ENCODE assay signal across 9 cellular contexts in the genomic region with DNA sequence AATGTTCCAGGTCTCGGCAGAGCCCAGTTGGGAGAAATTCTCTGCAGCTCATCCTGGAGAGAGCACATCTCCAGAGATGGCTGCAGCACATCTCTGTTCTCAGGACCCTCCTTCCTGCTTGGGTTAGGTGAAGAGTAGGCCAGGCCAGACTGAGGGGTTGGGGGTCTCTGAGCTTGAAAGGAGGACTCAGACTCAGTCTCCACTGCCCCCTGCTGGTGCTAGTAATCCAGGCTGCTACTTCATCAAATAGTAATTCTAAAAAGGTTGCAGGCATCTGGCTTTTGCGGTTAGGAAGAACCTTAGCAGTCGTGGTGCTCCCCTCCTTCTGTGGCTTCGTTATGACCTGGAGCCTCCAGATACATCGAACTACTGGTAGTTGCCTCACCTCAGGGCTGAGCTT. TPM values are rescaled to one million over a fixed set of nuclear protein-coding genes. Genes with fewer than 3 reads are reported as not detected.
DNase-seq lines count a peak whose midpoint lies in the region; ATAC-seq and TF ChIP-seq lines count a peak whose summit lies in the region.
"Had no signal": no experiment of that assay in that cellular context is flagged by ENCODE, and none has a peak within 500 bp of the region (broad histone marks: within the 10 kb centered on the region; RNA-seq: fewer than 3 reads in every experiment).

No MANE protein-coding gene starts in this region.

- H3K36me3 ChIP-seq in Loucy (ENCODE audit: insufficient read depth, low read length), result no peaks in the 10 kb centered on the region

- H4K20me1 ChIP-seq in Loucy (ENCODE audit: insufficient read depth, low read length, poor library complexity, severe bottlenecking), result no peaks in the 10 kb centered on the region

- H3K9ac ChIP-seq in Loucy (ENCODE audit: low read depth, low read length, poor library complexity, severe bottlenecking), result no peak overlapping the region

- no peaks in the 10 kb centered on the region for H3K27me3 ChIP-seq in Loucy (ENCODE audit: insufficient read depth, low read length, poor library complexity, severe bottlenecking)

- H3K36me3 Mint-ChIP-seq in MCF 10A (ENCODE audit: insufficient read depth, unreplicated experiment) (no peaks in the 10 kb centered on the region), nephron (ENCODE audit: low read depth) (peaks cover 8% of the 10 kb centered on the region)

- DNase-seq in DMS 273 (lab: John Stamatoyannopoulos, UW; ENCODE audit: unreplicated experiment) (peak; percentile 57), DMS 273 treated with DMSO at 0.1 percent for 48 hours (lab: John Stamatoyannopoulos, UW) (no peak), MCF 10A (ENCODE audit: unreplicated experiment) (peak; percentile 34)

- no peaks in the 10 kb centered on the region for H3F3A ChIP-seq in Loucy (ENCODE audit: low read depth)

- TF ChIP-seq CTCF in Loucy (conservative IDR thresholded peaks at IDR 0.05; ENCODE audit: low read length) (peak; percentile 76), MCF 10A (IDR thresholded peaks at IDR 0.05; ENCODE audit: unreplicated experiment) (peak; percentile 60), nephron (IDR thresholded peaks at IDR 0.05; ENCODE audit: unreplicated experiment in 3 of 3) (peak; percentile 63 to 74 (median 71))

- H3K4me2 ChIP-seq in Loucy (ENCODE audit: low read depth, low read length, poor library complexity, severe bottlenecking), result no peak overlapping the region

- H3K9me2 ChIP-seq in Loucy (replicated peaks; ENCODE audit: low read depth, low read length), result no peaks in the 10 kb centered on the region

- H3K27me3 Mint-ChIP-seq in MCF 10A (ENCODE audit: insufficient read depth, unreplicated experiment) (peaks cover 4% of the 10 kb centered on the region), nephron (ENCODE audit: low read depth) (peaks cover 5% of the 10 kb centered on the region)

- BruUV-seq in MCF 10A (replicated peaks; lab: Mats Ljungman, UMichigan), result no TSS peak

- CTCF ChIA-PET in MCF 10A (lab: Yijun Ruan, JAX), result interaction anchor here (0.5 to 21.2 kb wide), 31 partner anchors 8 to 1323 kb away, joined by 3 to 786 read pairs (median 6); a partner anchor contains a TSS

- intact Hi-C loops in MCF 10A (cut with micrococcal nuclease), result loop anchor here (5.0 kb wide), 1 partner anchor 993 kb away; no protein-coding TSS in a partner anchor

- H3K27ac Mint-ChIP-seq in MCF 10A (ENCODE audit: low read depth, unreplicated experiment) (no peak overlapping the region), nephron (no peak overlapping the region)

- no peak for ATAC-seq in HG03025 (IDR thresholded peaks at IDR 0.05; ENCODE audit: low FRiP score, unreplicated experiment)
- ATAC-seq in HG02840 (IDR thresholded peaks at IDR 0.05; ENCODE audit: low FRiP score, unreplicated experiment), result no peak
- no peak for ATAC-seq in HG03565 (IDR thresholded peaks at IDR 0.05; ENCODE audit: unreplicated experiment)
- ATAC-seq: left colon had no signal

- H3K4me1 ChIP-seq in Loucy (ENCODE audit: insufficient read depth, low read length, poor library complexity, severe bottlenecking), result no peaks in the 10 kb centered on the region

- H3K79me2 ChIP-seq in Loucy (ENCODE audit: insufficient read depth, low read length), result no peaks in the 10 kb centered on the region

- H2AFZ ChIP-seq in Loucy (ENCODE audit: low read length), result no peak overlapping the region

- no peaks in the 10 kb centered on the region for H3K9me3 Mint-ChIP-seq in MCF 10A (ENCODE audit: unreplicated experiment)
- H3K9me3 Mint-ChIP-seq in nephron, result no peaks in the 10 kb centered on the region

- POLR2A ChIA-PET in MCF 10A (lab: Yijun Ruan, JAX), result interaction anchor here (0.7 to 1.6 kb wide), 2 partner anchors 10 to 21 kb away, joined by 3 read pairs; a partner anchor contains a TSS

- H3K4me3 Mint-ChIP-seq in MCF 10A (ENCODE audit: unreplicated experiment), result no peak overlapping the region
- no peak overlapping the region for H3K4me3 Mint-ChIP-seq in nephron

- H3K4me1 Mint-ChIP-seq in MCF 10A (ENCODE audit: insufficient read depth, unreplicated experiment), result no peaks in the 10 kb centered on the region
- peaks cover 25% of the 10 kb centered on the region for H3K4me1 Mint-ChIP-seq in nephron

- H3K4me3 ChIP-seq in Loucy (ENCODE audit: low read length, poor library complexity, severe bottlenecking), result no peak overlapping the region

- no peaks in the 10 kb centered on the region for H3K9me3 ChIP-seq in Loucy (ENCODE audit: insufficient read depth, low read depth, low read length)

RNA-seq across cellular contexts. Expression of a gene that starts 9.7 kb away (rescaled TPM):
- total RNA-seq in MCF 10A (2022), result 1.4 and 1.8 TPM in 2 replicates
